Comparison of ENCODE assay signal across 30 cellular contexts in genomic region chr19:56245062-56245740, GRCh38. TPM values are rescaled to one million over a fixed set of nuclear protein-coding genes. Genes with fewer than 3 reads are reported as not detected.
DNase-seq lines count a peak whose midpoint lies in the region; ATAC-seq and TF ChIP-seq lines count a peak whose summit lies in the region.
"Had no signal": no experiment of that assay in that cellular context is flagged by ENCODE, and none has a peak within 500 bp of the region (broad histone marks: within the 10 kb centered on the region; RNA-seq: fewer than 3 reads in every experiment).

No MANE protein-coding gene starts in this region.

- WGBS in GM23248 (ENCODE audit: low coverage in 1 of 2, low lambda C conversion rate in 2 of 2, missing lambda C conversion rate in 2 of 2), 2 experiments: 74 to 76% methylated on average over 7 of the region's 7 CpGs

- H3K27me3 ChIP-seq in GM23248 (replicated peaks; ENCODE audit: insufficient read depth) (no peaks in the 10 kb centered on the region), PC-3 (ENCODE audit: low read length) (no peaks in the 10 kb centered on the region)
- H3K27me3 ChIP-seq: BE2C, gastroesophageal sphincter, stomach, upper lobe of left lung had no signal

- H3K27me3 Mint-ChIP-seq in activated CD4-positive, alpha-beta T cell treated with anti-CD3 and anti-CD28 coated beads, Interleukin-2, amount 10 ng/mL, durations not matched to agents 7 days and 5 days: no peaks in the 10 kb centered on the region
- H3K27me3 Mint-ChIP-seq: activated CD8-positive, alpha-beta T cell treated with anti-CD3 and anti-CD28 coated beads for 36 hours had no signal

- no peaks in the 10 kb centered on the region for H3K9me3 ChIP-seq in GM23248 (ENCODE audit: low read depth)
- no peaks in the 10 kb centered on the region for H3K9me3 ChIP-seq in PC-3 (ENCODE audit: low read length)
- H3K9me3 ChIP-seq: BE2C, Caco-2, gastroesophageal sphincter, psoas muscle, stomach, upper lobe of left lung had no signal

- H3K4me2 ChIP-seq in GM23248 (ENCODE audit: unreplicated experiment) (no peak overlapping the region), PC-3 (ENCODE audit: low read length) (no peak overlapping the region)

- DNase-seq in GM23248 (peak; percentile 69), PC-3 (peak; percentile 37), foreskin fibroblast (peak; percentile 10 to 21), stromal cell of bone marrow (ENCODE audit: low read depth) (peak; percentile 9), NCI-H1417 (lab: John Stamatoyannopoulos, UW) (no peak), AML-193 (lab: John Stamatoyannopoulos, UW) (no peak)
- no peak for DNase-seq in activated CD4-positive, alpha-beta T cell treated with anti-CD3 and anti-CD28 coated beads, Interleukin-2, amount 10 ng/mL, durations not matched to agents 7 days and 5 days
- DNase-seq: activated CD4-positive, CD25-positive, alpha-beta regulatory T cell; activated CD8-positive, alpha-beta T cell treated with anti-CD3 and anti-CD28 coated beads for 36 hours; activated naive CD4-positive, alpha-beta T cell treated with Interleukin-2 at 50 U/mL for 16 hours; amygdala; BE2C; Caco-2; left colon; NCI-H1092 treated with DMSO at 0.1 percent for 48 hours; NCI-H2081; NCI-H510A treated with DMSO at 0.1 percent for 48 hours; psoas muscle; RPMI8226; stimulated activated CD4-positive, alpha-beta T cell treated with anti-CD3 and anti-CD28 coated beads, Interleukin-4, amount 100 ng/mL, for 24 hours; stomach; T1000; upper lobe of left lung had no signal

- H3K79me2 ChIP-seq in GM23248 (ENCODE audit: insufficient read depth) (no peaks in the 10 kb centered on the region), PC-3 (ENCODE audit: low read length) (no peaks in the 10 kb centered on the region)

- no peaks in the 10 kb centered on the region for H3K36me3 ChIP-seq in GM23248 (ENCODE audit: low read depth)
- H3K36me3 ChIP-seq in PC-3 (ENCODE audit: low read depth, low read length): no peaks in the 10 kb centered on the region
- H3K36me3 ChIP-seq: BE2C, gastroesophageal sphincter, stomach, upper lobe of left lung had no signal

- no peak overlapping the region for H3K4me3 ChIP-seq in GM23248
- no peak overlapping the region for H3K4me3 ChIP-seq in PC-3 (ENCODE audit: low read length)
- H3K4me3 ChIP-seq in foreskin fibroblast (ENCODE audit: low read depth in 1 of 2, low read length in 2 of 2): no peak overlapping the region
- H3K4me3 ChIP-seq: gastroesophageal sphincter, psoas muscle, stomach, upper lobe of left lung had no signal

- H4K20me1 ChIP-seq in GM23248 (ENCODE audit: insufficient read depth) (no peaks in the 10 kb centered on the region), PC-3 (ENCODE audit: low read length) (no peaks in the 10 kb centered on the region)

- no peaks in the 10 kb centered on the region for H3K4me1 Mint-ChIP-seq in activated CD4-positive, alpha-beta T cell treated with anti-CD3 and anti-CD28 coated beads, Interleukin-2, amount 10 ng/mL, durations not matched to agents 7 days and 5 days
- H3K4me1 Mint-ChIP-seq: mesothelial cell of epicardium, neural crest cell had no signal

- H3K36me3 Mint-ChIP-seq in activated CD4-positive, alpha-beta T cell treated with anti-CD3 and anti-CD28 coated beads, Interleukin-2, amount 10 ng/mL, durations not matched to agents 7 days and 5 days (ENCODE audit: low read depth): no peaks in the 10 kb centered on the region
- H3K36me3 Mint-ChIP-seq: mesothelial cell of epicardium had no signal

- CTCF ChIA-PET in PC-3 (lab: Charles Lee): no interaction called here
- CTCF ChIA-PET in activated CD4-positive, alpha-beta T cell treated with anti-CD3 and anti-CD28 coated beads, Interleukin-2, amount 10 ng/mL, durations not matched to agents 7 days and 5 days (lab: Charles Lee): no interaction called here

- H3K4me1 ChIP-seq in GM23248 (ENCODE audit: insufficient read depth): peaks cover 10% of the 10 kb centered on the region
- no peaks in the 10 kb centered on the region for H3K4me1 ChIP-seq in PC-3 (ENCODE audit: insufficient read depth, low read length)
- H3K4me1 ChIP-seq: BE2C, Caco-2, gastroesophageal sphincter, psoas muscle, stomach, upper lobe of left lung had no signal

- H3K9me3 Mint-ChIP-seq in activated CD4-positive, alpha-beta T cell treated with anti-CD3 and anti-CD28 coated beads, Interleukin-2, amount 10 ng/mL, durations not matched to agents 7 days and 5 days: no peaks in the 10 kb centered on the region
- H3K9me3 Mint-ChIP-seq: activated CD8-positive, alpha-beta T cell treated with anti-CD3 and anti-CD28 coated beads for 36 hours; neural crest cell had no signal

- no peak overlapping the region for H2AFZ ChIP-seq in GM23248
- no peak overlapping the region for H2AFZ ChIP-seq in PC-3 (ENCODE audit: low read length)

- POLR2A ChIA-PET in PC-3 (lab: Charles Lee; ENCODE audit: unreplicated experiment): no interaction called here
- POLR2A ChIA-PET in activated CD4-positive, alpha-beta T cell treated with anti-CD3 and anti-CD28 coated beads, Interleukin-2, amount 10 ng/mL, durations not matched to agents 7 days and 5 days (lab: Charles Lee): no interaction called here

- BruUV-seq in PC-3 (replicated peaks; lab: Mats Ljungman, UMichigan): no TSS peak

- TF ChIP-seq CTCF in PC-3 (conservative IDR thresholded peaks at IDR 0.05; ENCODE audit: low read depth, low read length) (no peak), foreskin fibroblast (IDR thresholded peaks at IDR 0.05; ENCODE audit: low read depth, low read length) (no peak)

- intact Hi-C loops in PC-3 (cut with micrococcal nuclease): no loop called here

- in situ Hi-C loops in GM23248 (cut with MboI): no loop called here

- H3K4me3 Mint-ChIP-seq in activated CD4-positive, alpha-beta T cell treated with anti-CD3 and anti-CD28 coated beads, Interleukin-2, amount 10 ng/mL, durations not matched to agents 7 days and 5 days: no peak overlapping the region
- H3K4me3 Mint-ChIP-seq: activated CD8-positive, alpha-beta T cell treated with anti-CD3 and anti-CD28 coated beads for 36 hours; mesothelial cell of epicardium; neural crest cell had no signal

- H3F3A ChIP-seq in GM23248 (ENCODE audit: insufficient read depth) (0 out of 2 replicates have a peak, but pooled peaks cover 4% of the 10 kb centered on the region), PC-3 (ENCODE audit: low read length, unreplicated experiment) (no peaks in the 10 kb centered on the region)

- no peak overlapping the region for H3K9ac ChIP-seq in GM23248
- no peak overlapping the region for H3K9ac ChIP-seq in PC-3 (ENCODE audit: low read length)

- ATAC-seq in PC-3: no peak
- ATAC-seq: activated CD8-positive, alpha-beta T cell treated with anti-CD3 and anti-CD28 coated beads for 36 hours; gastroesophageal sphincter; left colon; psoas muscle had no signal

- H3K9me2 ChIP-seq in GM23248 (ENCODE audit: insufficient read depth) (no peaks in the 10 kb centered on the region), PC-3 (replicated peaks; ENCODE audit: low read length) (no peaks in the 10 kb centered on the region)

- no peak overlapping the region for H3K27ac ChIP-seq in GM23248
- no peak overlapping the region for H3K27ac ChIP-seq in PC-3 (ENCODE audit: low read length)
- H3K27ac ChIP-seq: epithelial cell of prostate, gastroesophageal sphincter, psoas muscle, stomach, upper lobe of left lung had no signal

- no peak overlapping the region for H3K27ac Mint-ChIP-seq in activated CD4-positive, alpha-beta T cell treated with anti-CD3 and anti-CD28 coated beads, Interleukin-2, amount 10 ng/mL, durations not matched to agents 7 days and 5 days
- H3K27ac Mint-ChIP-seq: activated CD8-positive, alpha-beta T cell treated with anti-CD3 and anti-CD28 coated beads for 36 hours; mesothelial cell of epicardium had no signal

RNA-seq across cellular contexts. Expression of gene EDDM13, which starts 27.3 kb away (rescaled TPM):
- not detected in 2 replicates for total RNA-seq in GM23248 (2014; rRNA removed; shearing (Covaris generic))
- polyA plus RNA-seq in GM23248 (2016; fragmentation: Nextera tagmentation; extraction: Ambion mirVana): not detected in 2 replicates
- not detected in 2 replicates for total RNA-seq in PC-3 (2014; rRNA removed)
- total RNA-seq in activated CD4-positive, alpha-beta T cell treated with anti-CD3 and anti-CD28 coated beads, Interleukin-2, amount 10 ng/mL, durations not matched to agents 7 days and 5 days: 1 to 10 TPM; 1.1 to 2.2 TPM
- total RNA-seq: Caco-2, cardiac septum, gastroesophageal sphincter, HT-29, left colon, mesothelial cell of epicardium, neural crest cell, stomach had no signal
- polyA plus RNA-seq: psoas muscle had no signal

RNA-seq across cellular contexts. Expression of gene ZSCAN5C, which starts 43.1 kb away (rescaled TPM):
- total RNA-seq in GM23248 (2014; rRNA removed; shearing (Covaris generic)): not detected in 2 replicates
- polyA plus RNA-seq in GM23248 (2016; fragmentation: Nextera tagmentation; extraction: Ambion mirVana): not detected in 2 replicates
- total RNA-seq in PC-3 (2014; rRNA removed): not detected in 2 replicates
- not detected for total RNA-seq in activated CD4-positive, alpha-beta T cell treated with anti-CD3 and anti-CD28 coated beads, Interleukin-2, amount 10 ng/mL, durations not matched to agents 7 days and 5 days
- total RNA-seq: activated CD8-positive, alpha-beta T cell treated with anti-CD3 and anti-CD28 coated beads for 36 hours; Caco-2; cardiac septum; dermis microvascular lymphatic vessel endothelial cell; gastroesophageal sphincter; HT-29; left colon; mesothelial cell of epicardium; neural crest cell; psoas muscle; stomach; upper lobe of left lung had no signal
- polyA plus RNA-seq: psoas muscle, stomach had no signal

RNA-seq across cellular contexts. Expression of gene ZSCAN5B, which starts 47.6 kb away (rescaled TPM):
- total RNA-seq in GM23248 (2014; rRNA removed; shearing (Covaris generic)): not detected in 2 replicates
- polyA plus RNA-seq in GM23248 (2016; fragmentation: Nextera tagmentation; extraction: Ambion mirVana): not detected in 2 replicates
- not detected in 2 replicates for total RNA-seq in PC-3 (2014; rRNA removed)
- total RNA-seq in activated CD4-positive, alpha-beta T cell treated with anti-CD3 and anti-CD28 coated beads, Interleukin-2, amount 10 ng/mL, durations not matched to agents 7 days and 5 days: not detected
- total RNA-seq: activated CD8-positive, alpha-beta T cell treated with anti-CD3 and anti-CD28 coated beads for 36 hours; Caco-2; cardiac septum; dermis microvascular lymphatic vessel endothelial cell; gastroesophageal sphincter; HT-29; left colon; neural crest cell; psoas muscle; stomach; upper lobe of left lung had no signal
- polyA plus RNA-seq: stomach had no signal

Comparison
In these comparisons a context has a peak if more than half of its experiments do, and no peak if none do; other contexts are left out.
1. DNase-seq: peak in GM23248 (single experiment), PC-3 (single experiment), foreskin fibroblast (2 of 2) and stromal cell of bone marrow (single experiment); none in NCI-H1417 (0 of 3), AML-193 (0 of 2) and activated CD4-positive, alpha-beta T cell treated with anti-CD3 and anti-CD28 coated beads, Interleukin-2, amount 10 ng/mL, durations not matched to agents 7 days and 5 days (single experiment).